In the genomic region with DNA sequence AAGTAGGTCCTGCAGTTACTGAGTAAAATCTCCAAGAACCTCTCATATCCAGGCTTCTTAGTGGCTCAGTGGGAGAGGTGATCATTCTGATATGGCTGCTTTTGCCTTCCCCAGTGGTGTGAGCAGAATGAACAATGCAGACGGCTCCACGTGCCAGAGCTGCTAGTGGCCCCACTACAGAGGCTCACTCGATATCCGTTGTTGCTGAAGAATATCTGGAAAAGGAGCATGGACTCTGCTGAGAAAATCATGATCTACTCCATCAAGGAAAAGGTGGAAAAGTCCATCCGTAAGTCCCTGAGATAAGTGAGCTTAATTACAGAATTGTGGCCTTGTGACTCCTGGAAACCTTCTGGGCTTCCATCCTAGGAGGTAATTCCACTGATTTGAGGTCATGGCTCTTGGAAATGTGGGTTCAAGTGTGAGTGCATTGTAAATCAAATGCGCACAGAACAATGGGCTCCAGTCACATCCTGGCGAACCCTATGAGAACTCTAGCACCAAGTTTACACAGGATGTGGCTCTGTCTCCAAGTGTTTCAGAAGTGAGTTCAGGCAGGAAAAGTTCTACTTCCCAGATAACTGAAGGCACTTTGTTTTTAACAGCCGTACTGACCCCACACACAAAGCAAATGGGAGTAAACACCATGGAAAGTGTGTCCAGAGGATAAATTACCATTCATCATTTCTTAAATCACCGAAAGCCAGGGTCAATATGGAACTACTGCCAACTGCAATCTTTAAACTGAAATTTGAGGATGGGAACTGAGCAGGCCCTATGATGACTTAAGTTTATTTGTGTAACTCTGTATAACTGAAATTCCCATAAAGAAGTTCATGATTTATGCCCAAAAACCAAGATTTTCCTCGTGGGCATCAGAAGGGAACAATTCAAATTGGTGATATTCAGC, we compare ENCODE assay signal across 16 cellular contexts. TPM values are rescaled to one million over a fixed set of nuclear protein-coding genes. Genes with fewer than 3 reads are reported as not detected.
A peak's percentile ranks its signal among the peaks of the same experiment; 100 is the strongest.
DNase-seq lines count a peak whose midpoint lies in the region; ATAC-seq, FAIRE-seq and TF ChIP-seq lines count a peak whose summit lies in the region.
"Had no signal": no experiment of that assay in that cellular context is flagged by ENCODE, and none has a peak within 500 bp of the region (broad histone marks: within the 10 kb centered on the region; RNA-seq: fewer than 3 reads in every experiment).

No MANE protein-coding gene starts in this region.

- H3K4me1 ChIP-seq in left ventricle myocardium inferior = peaks cover 16% of the 10 kb centered on the region
- H3K4me1 ChIP-seq in psoas muscle = no peaks in the 10 kb centered on the region

- H3K36me3 ChIP-seq in bronchial epithelial cell (ENCODE audit: control insufficient read depth, insufficient read depth, low read length) (no peaks in the 10 kb centered on the region), left ventricle myocardium inferior (no peaks in the 10 kb centered on the region), psoas muscle (ENCODE audit: insufficient read depth in 1 of 2, low read depth in 1 of 2) (no peaks in the 10 kb centered on the region)

- H3K27ac ChIP-seq in left ventricle myocardium inferior (replicated peaks) = peak overlapping the region; percentile 71
- peak overlapping the region; percentile 51 for H3K27ac ChIP-seq in psoas muscle

- DNase-seq in HT1080 (ENCODE audit: low read depth) (peak; percentile 82), bronchial epithelial cell (ENCODE audit: low read depth) (peak; percentile 17), left ventricle myocardium inferior (no peak), psoas muscle (no peak), SW480 (ENCODE audit: low spot score) (no peak), lower leg skin (ENCODE audit: low spot score in 2 of 2) (no peak), occipital lobe (lab: John Stamatoyannopoulos, UW) (no peak), G401 (ENCODE audit: low spot score) (no peak)
- DNase-seq: COR-L47, glutamatergic neuron, NCI-H1417, T-helper 17 cell had no signal

- no peaks in the 10 kb centered on the region for H3K27me3 ChIP-seq in bronchial epithelial cell (ENCODE audit: control insufficient read depth, insufficient read depth, low read length)
- H3K27me3 ChIP-seq in left ventricle myocardium inferior (ENCODE audit: low read depth) = no peaks in the 10 kb centered on the region
- no peaks in the 10 kb centered on the region for H3K27me3 ChIP-seq in psoas muscle (ENCODE audit: insufficient read depth in 3 of 3, low read length in 2 of 3)

- no peak for TF ChIP-seq POLR2A in lower leg skin (IDR thresholded peaks at IDR 0.05)

- FAIRE-seq in bronchial epithelial cell (lab: Jason Lieb, UNC) = no peak
- FAIRE-seq: HTR-8/SVneo, islet of Langerhans had no signal

- intact Hi-C loops in left ventricle myocardium inferior (cut with micrococcal nuclease) = no loop called here
- intact Hi-C loops in psoas muscle (cut with DNase I) = no loop called here
- intact Hi-C loops in lower leg skin (cut with DNase I; ENCODE audit: low total_unique reads) = no loop called here

- TF ChIP-seq CTCF in bronchial epithelial cell (IDR thresholded peaks at IDR 0.05; ENCODE audit: insufficient read depth, low read length, severe bottlenecking) (no peak), left ventricle myocardium inferior (IDR thresholded peaks at IDR 0.05; ENCODE audit: borderline replicate concordance) (no peak), psoas muscle (IDR thresholded peaks at IDR 0.05) (no peak), lower leg skin (IDR thresholded peaks at IDR 0.05) (no peak)

- no peaks in the 10 kb centered on the region for H3K9me3 ChIP-seq in left ventricle myocardium inferior (replicated peaks)
- H3K9me3 ChIP-seq in psoas muscle = no peaks in the 10 kb centered on the region

- no peak overlapping the region for H3K4me3 ChIP-seq in bronchial epithelial cell (ENCODE audit: low read depth, low read length)
- H3K4me3 ChIP-seq in left ventricle myocardium inferior = no peak overlapping the region
- no peak overlapping the region for H3K4me3 ChIP-seq in psoas muscle
- H3K4me3 ChIP-seq in lower leg skin (ENCODE audit: low read depth, poor library complexity, severe bottlenecking) = no peak overlapping the region

- 65 to 70% (median 67%) methylated on average over 10 of the region's 10 CpGs for WGBS in psoas muscle, 3 donors
- 81 to 87% methylated on average over 10 of the region's 10 CpGs for WGBS in lower leg skin, 2 donors

- in situ Hi-C loops in G401 (cut with HindIII; ENCODE audit: low sequenced_read_pairs) = no loop called here

- ATAC-seq in psoas muscle = peak in 3 of 4 donors; percentile 35 to 45 (median 37)
- ATAC-seq: T-helper 17 cell had no signal

RNA-seq across cellular contexts. Expression of a gene that starts 51.4 kb away (rescaled TPM):
- not detected in 2 replicates for total RNA-seq in HT1080 (2014; rRNA removed; shearing (Covaris generic))
- polyA plus RNA-seq in HT1080 (2015; cell fraction: cytosol; rRNA removed) = not detected in 2 replicates
- 0.05 TPM in 1 of 2 replicates, not detected in the other for polyA plus RNA-seq in HT1080 (2015; cell fraction: nucleus; rRNA removed)
- total RNA-seq in bronchial epithelial cell (under 0.01 TPM in 1 of 2 replicates, not detected in the other), left ventricle myocardium inferior (not detected), psoas muscle (not detected), lower leg skin (not detected), occipital lobe (not detected)
- not detected for polyA plus RNA-seq in psoas muscle
- not detected in 2 replicates for total RNA-seq in G401 (2014; rRNA removed; shearing (Covaris generic))
- total RNA-seq: cerebellum, osteocyte had no signal

Comparison
In these comparisons a context has a peak if more than half of its experiments do, and no peak if none do; other contexts are left out.
1. DNase-seq: peak in HT1080 (single experiment) and bronchial epithelial cell (single experiment); none in left ventricle myocardium inferior (single experiment), psoas muscle (0 of 2), SW480 (single experiment), lower leg skin (0 of 2), occipital lobe (single experiment) and G401 (single experiment).